ENCODE assay signal across 10 cellular contexts in genomic region chr10:104120061-104120460, GRCh38. TPM values are rescaled to one million over a fixed set of nuclear protein-coding genes. Genes with fewer than 3 reads are reported as not detected.
DNase-seq lines count a peak whose midpoint lies in the region; ATAC-seq, FAIRE-seq and TF ChIP-seq lines count a peak whose summit lies in the region.
"Had no signal": no experiment of that assay in that cellular context is flagged by ENCODE, and none has a peak within 500 bp of the region (broad histone marks: within the 10 kb centered on the region; RNA-seq: fewer than 3 reads in every experiment).

No MANE protein-coding gene starts in this region.

- H3K9me3 Mint-ChIP-seq in IgD-negative memory B cell = no peaks in the 10 kb centered on the region
- no peaks in the 10 kb centered on the region for H3K9me3 Mint-ChIP-seq in naive thymus-derived CD8-positive, alpha-beta T cell
- H3K9me3 Mint-ChIP-seq: stimulated activated naive B cell treated with anti-CD40 and anti-IgM and Interleukin-4, amounts not matched to agents 10 μg/mL and 1 μg/mL and 100 μg/mL, for 72 hours had no signal

- peaks cover 11 to 21% (median 14%) of the 10 kb centered on the region in 3 donors for H3K4me1 Mint-ChIP-seq in IgD-negative memory B cell
- peaks cover 8 to 28% (median 21%) of the 10 kb centered on the region in 4 donors for H3K4me1 Mint-ChIP-seq in naive thymus-derived CD8-positive, alpha-beta T cell

- H3K27ac Mint-ChIP-seq in IgD-negative memory B cell = peak overlapping the region; percentile 99
- peak overlapping the region; percentile 96 to 100 (median 99) for H3K27ac Mint-ChIP-seq in naive thymus-derived CD8-positive, alpha-beta T cell

- H3K4me1 ChIP-seq in colonic mucosa (no peaks in the 10 kb centered on the region), BE2C (peaks cover 5% of the 10 kb centered on the region)

- no peaks in the 10 kb centered on the region for H3K27me3 ChIP-seq in colonic mucosa
- no peaks in the 10 kb centered on the region for H3K27me3 ChIP-seq in BE2C

- no peak overlapping the region for H3K9ac ChIP-seq in colonic mucosa (ENCODE audit: low read depth in 2 of 2, low read length in 2 of 2)

- no peak for FAIRE-seq in HTR-8/SVneo (lab: Jason Lieb, UNC)

- H3K4me3 Mint-ChIP-seq in IgD-negative memory B cell = peak overlapping the region in 3 of 4 donors; percentile 96 to 98 (median 97)
- peak overlapping the region in 7 of 10 donors; percentile 16 to 96 (median 93) for H3K4me3 Mint-ChIP-seq in naive thymus-derived CD8-positive, alpha-beta T cell

- H3K4me3 ChIP-seq in colonic mucosa = no peak overlapping the region
- no peak overlapping the region for H3K4me3 ChIP-seq in BE2C (ENCODE audit: low read depth, low read length)

- no peaks in the 10 kb centered on the region for H3K27me3 Mint-ChIP-seq in IgD-negative memory B cell
- no peaks in the 10 kb centered on the region for H3K27me3 Mint-ChIP-seq in naive thymus-derived CD8-positive, alpha-beta T cell
- H3K27me3 Mint-ChIP-seq: stimulated activated naive B cell treated with anti-CD40 and anti-IgM and Interleukin-4, amounts not matched to agents 10 μg/mL and 1 μg/mL and 100 μg/mL, for 72 hours had no signal

- H3K9me3 ChIP-seq in colonic mucosa (no peaks in the 10 kb centered on the region), BE2C (no peaks in the 10 kb centered on the region)

- TF ChIP-seq CTCF in colonic mucosa (IDR thresholded peaks at IDR 0.05) = no peak
- TF ChIP-seq CTCF in BE2C (IDR thresholded peaks at IDR 0.05; ENCODE audit: low read depth, low read length) = no peak
- no peak for TF ChIP-seq CTCF in GM20000 (IDR thresholded peaks at IDR 0.05; ENCODE audit: extremely low read depth, missing control alignments)

- in situ Hi-C loops in ACHN (cut with HindIII; ENCODE audit: low pct_ligation_motif_present, low pct_unique_long_range_greater_than_20kb, low sequenced_read_pairs) = no loop called here

- H3K36me3 ChIP-seq in colonic mucosa (no peaks in the 10 kb centered on the region), BE2C (no peaks in the 10 kb centered on the region)

- ATAC-seq in naive thymus-derived CD8-positive, alpha-beta T cell = no peak
- ATAC-seq in HG02678 (IDR thresholded peaks at IDR 0.05; ENCODE audit: unreplicated experiment) = no peak

- intact Hi-C loops in colonic mucosa (cut with DNase I) = loop anchor here (10.0 kb wide), 1 partner anchor 75 kb away; no protein-coding TSS in a partner anchor

- DNase-seq in ACHN (peak; percentile 38), colonic mucosa (no peak), BE2C (no peak), GM20000 (ENCODE audit: low spot score) (no peak), HTR-8/SVneo (ENCODE audit: insufficient read length, low spot score) (no peak)
- no peak for DNase-seq in naive thymus-derived CD8-positive, alpha-beta T cell
- DNase-seq: NCI-H510A; stimulated activated naive B cell treated with anti-CD40 and anti-IgM and Interleukin-4, amounts not matched to agents 10 μg/mL and 1 μg/mL and 100 μg/mL, for 72 hours had no signal

- peak overlapping the region; percentile 100 for H3K27ac ChIP-seq in colonic mucosa

- POLR2A ChIA-PET in naive thymus-derived CD8-positive, alpha-beta T cell (lab: Charles Lee) = interaction anchor here (2.7 kb wide), 1 partner anchor 535 kb away, joined by 18 read pairs; no protein-coding TSS in a partner anchor

- no peaks in the 10 kb centered on the region for H3K36me3 Mint-ChIP-seq in IgD-negative memory B cell
- peaks cover 0 to 6% (median under 1%) of the 10 kb centered on the region in 3 donors for H3K36me3 Mint-ChIP-seq in naive thymus-derived CD8-positive, alpha-beta T cell

RNA-seq across cellular contexts. Expression of gene SFR1, which starts 1.9 kb away (rescaled TPM):
- polyA plus RNA-seq in IgD-negative memory B cell = 12.4 TPM
- total RNA-seq in colonic mucosa = 1 to 10 TPM; 6.8 to 8.0 TPM
- total RNA-seq in naive thymus-derived CD8-positive, alpha-beta T cell = 10 to 100 TPM; 15.5 to 17.3 TPM
- polyA plus RNA-seq in naive thymus-derived CD8-positive, alpha-beta T cell = 10 to 100 TPM; 12.9 to 18.2 (median 14.4) TPM
- polyA plus RNA-seq in BE2C (2012; ENCODE audit: insufficient read depth, insufficient read length, low read depth) = 2.5 TPM

RNA-seq across cellular contexts. Expression of gene COL17A1, which starts 34.4 kb away (rescaled TPM):
- not detected for polyA plus RNA-seq in IgD-negative memory B cell
- total RNA-seq in colonic mucosa = 100 to 1,000 TPM; 115 to 249 TPM
- total RNA-seq in naive thymus-derived CD8-positive, alpha-beta T cell = not detected
- polyA plus RNA-seq in naive thymus-derived CD8-positive, alpha-beta T cell = not detected
- polyA plus RNA-seq in BE2C (2012; ENCODE audit: insufficient read depth, insufficient read length, low read depth) = not detected

Comparison
In these comparisons a context has a peak if more than half of its experiments do, and no peak if none do; other contexts are left out.
1. RNA of gene COL17A1, which starts 34.4 kb away (total RNA-seq): 115 to 249 TPM in colonic mucosa; not detected in naive thymus-derived CD8-positive, alpha-beta T cell; every median in the first group is over 100 times any median in the second.